ENCODE assay signal across 15 cellular contexts in genomic region chr14:31166271-31166561, GRCh38. TPM values are rescaled to one million over a fixed set of nuclear protein-coding genes. Genes with fewer than 3 reads are reported as not detected.
A peak's percentile ranks its signal among the peaks of the same experiment; 100 is the strongest.
DNase-seq lines count a peak whose midpoint lies in the region; ATAC-seq and TF ChIP-seq lines count a peak whose summit lies in the region.
"Had no signal": no experiment of that assay in that cellular context is flagged by ENCODE, and none has a peak within 500 bp of the region (broad histone marks: within the 10 kb centered on the region; RNA-seq: fewer than 3 reads in every experiment).

No MANE protein-coding gene starts in this region.

- H3K79me1 ChIP-seq in trophoblast cell (ENCODE audit: low read length) = no peaks in the 10 kb centered on the region

- no peaks in the 10 kb centered on the region for H3K27me3 Mint-ChIP-seq in Calu3 (ENCODE audit: unreplicated experiment)
- H3K27me3 Mint-ChIP-seq in activated T-cell treated with anti-CD3 and anti-CD28 coated beads, Interleukin-2, amount 50 U/mL, for 24 hours = no peaks in the 10 kb centered on the region
- H3K27me3 Mint-ChIP-seq: activated naive CD8-positive, alpha-beta T cell had no signal

- TF ChIP-seq EP300 in sigmoid colon (IDR thresholded peaks at IDR 0.05) = no peak

- no peak overlapping the region for H3K14ac ChIP-seq in trophoblast cell (ENCODE audit: low read length)

- no peak overlapping the region for H4K91ac ChIP-seq in trophoblast cell (ENCODE audit: low read depth, low read length)

- H3K9ac ChIP-seq in trophoblast cell (ENCODE audit: low read length) = no peak overlapping the region
- H3K9ac ChIP-seq: neural progenitor cell had no signal

- DNase-seq in Calu3 (no peak), left ventricle myocardium superior (no peak), sigmoid colon (no peak), trophoblast cell (no peak), NOMO-1 treated with dmso at 0.1 percent for 144 hours (lab: John Stamatoyannopoulos, UW; ENCODE audit: unreplicated experiment) (no peak)
- DNase-seq in activated T-cell treated with anti-CD3 and anti-CD28 coated beads, Interleukin-2, amount 50 U/mL, for 24 hours = no peak
- DNase-seq: dorsolateral prefrontal cortex; NCI-H1105 treated with DMSO at 0.1 percent for 48 hours; NCI-H524; stimulated activated CD8-positive, alpha-beta memory T cell treated with anti-CD3 and anti-CD28 coated beads, Interleukin-4, amount 100 ng/mL, for 48 hours had no signal

- H3K36me3 Mint-ChIP-seq in Calu3 (ENCODE audit: insufficient read depth, unreplicated experiment) = peaks cover 59% of the 10 kb centered on the region
- peaks cover 94% of the 10 kb centered on the region for H3K36me3 Mint-ChIP-seq in activated T-cell treated with anti-CD3 and anti-CD28 coated beads, Interleukin-2, amount 50 U/mL, for 24 hours (ENCODE audit: low read depth)

- peaks cover 0 to 41% (median 37%) of the 10 kb centered on the region in 4 donors for H3K4me1 ChIP-seq in sigmoid colon
- H3K4me1 ChIP-seq in trophoblast cell (ENCODE audit: control insufficient read depth in 1 of 2, insufficient read depth in 2 of 2, low read length in 2 of 2) = peaks cover 2% of the 10 kb centered on the region in 2 experiments
- H3K4me1 ChIP-seq: neural progenitor cell had no signal

- peaks cover 18% of the 10 kb centered on the region for H3K4me1 Mint-ChIP-seq in Calu3 (ENCODE audit: low read depth, unreplicated experiment)
- H3K4me1 Mint-ChIP-seq in activated T-cell treated with anti-CD3 and anti-CD28 coated beads, Interleukin-2, amount 50 U/mL, for 24 hours (ENCODE audit: low read depth) = no peaks in the 10 kb centered on the region
- H3K4me1 Mint-ChIP-seq: neural progenitor cell had no signal

- BruUV-seq in Calu3 (replicated peaks; lab: Mats Ljungman, UMichigan) = no TSS peak

- CTCF ChIA-PET in Calu3 (lab: Charles Lee) = no interaction called here

- no peak overlapping the region for H2BK12ac ChIP-seq in trophoblast cell (ENCODE audit: low read length)

- H3K36me3 ChIP-seq in sigmoid colon = peaks cover 3 to 75% (median 27%) of the 10 kb centered on the region in 4 donors
- H3K36me3 ChIP-seq in trophoblast cell (ENCODE audit: control insufficient read depth in 1 of 2, insufficient read depth in 2 of 2, low read length in 2 of 2) = peaks cover 19 to 25% of the 10 kb centered on the region in 2 experiments

- no peaks in the 10 kb centered on the region for H3K9me3 Mint-ChIP-seq in Calu3 (ENCODE audit: low read depth, unreplicated experiment)
- no peaks in the 10 kb centered on the region for H3K9me3 Mint-ChIP-seq in activated T-cell treated with anti-CD3 and anti-CD28 coated beads, Interleukin-2, amount 50 U/mL, for 24 hours
- H3K9me3 Mint-ChIP-seq: neural progenitor cell had no signal

- no peaks in the 10 kb centered on the region for H3K79me2 ChIP-seq in trophoblast cell (ENCODE audit: control insufficient read depth, insufficient read depth, low read length, poor library complexity)

- no peak for TF ChIP-seq CTCF in Calu3 (IDR thresholded peaks at IDR 0.05; ENCODE audit: unreplicated experiment)
- no peak for TF ChIP-seq CTCF in VCaP (conservative IDR thresholded peaks at IDR 0.05)
- no peak for TF ChIP-seq CTCF in sigmoid colon (IDR thresholded peaks at IDR 0.05)

- H2BK5ac ChIP-seq in trophoblast cell (ENCODE audit: low read depth, low read length, poor library complexity) = no peak overlapping the region

- H3K9me3 ChIP-seq in sigmoid colon = no peaks in the 10 kb centered on the region
- H3K9me3 ChIP-seq in trophoblast cell (ENCODE audit: insufficient read depth, low read depth, low read length) = peaks cover 2% of the 10 kb centered on the region
- H3K9me3 ChIP-seq: BLaER1 treated with 17β-estradiol and CSF1 and Interleukin-3, amounts not matched to agents 10 nM and 100 nM had no signal

- intact Hi-C loops in Calu3 (cut with micrococcal nuclease; ENCODE audit: unreplicated experiment) = no loop called here
- intact Hi-C loops in left ventricle myocardium superior (cut with micrococcal nuclease) = loop anchor here (10.0 kb wide), 1 partner anchor 61 kb away; no protein-coding TSS in a partner anchor
- intact Hi-C loops in sigmoid colon (cut with DNase I) = loop anchor here (10.0 kb wide), 1 partner anchor 189 kb away; no protein-coding TSS in a partner anchor

- H3K4me3 ChIP-seq in sigmoid colon = no peak overlapping the region
- H3K4me3 ChIP-seq in trophoblast cell (ENCODE audit: low read depth, low read length) = no peak overlapping the region
- H3K4me3 ChIP-seq: BLaER1 treated with 17β-estradiol and CSF1 and Interleukin-3, amounts not matched to agents 10 nM and 100 nM; dorsolateral prefrontal cortex; neural progenitor cell had no signal

- no peak overlapping the region for H2BK120ac ChIP-seq in trophoblast cell (ENCODE audit: insufficient read depth, low read length, poor library complexity)

- H3K4me3 Mint-ChIP-seq in Calu3 (ENCODE audit: low read depth, unreplicated experiment) = peak overlapping the region; percentile 9
- H3K4me3 Mint-ChIP-seq in activated T-cell treated with anti-CD3 and anti-CD28 coated beads, Interleukin-2, amount 50 U/mL, for 24 hours = no peak overlapping the region
- H3K4me3 Mint-ChIP-seq: activated naive CD8-positive, alpha-beta T cell; neural progenitor cell had no signal

- H3K27ac Mint-ChIP-seq in Calu3 (ENCODE audit: unreplicated experiment) = peak overlapping the region; percentile 40
- no peak overlapping the region for H3K27ac Mint-ChIP-seq in activated T-cell treated with anti-CD3 and anti-CD28 coated beads, Interleukin-2, amount 50 U/mL, for 24 hours
- H3K27ac Mint-ChIP-seq: activated naive CD8-positive, alpha-beta T cell; neural progenitor cell had no signal

- 84 to 92% methylated on average over 3 of the region's 3 CpGs for WGBS in sigmoid colon, 2 donors
- no CpG with 5 or more reads among the region's 3 CpGs for WGBS in trophoblast cell (ENCODE audit: extremely low coverage, insufficient coverage, insufficient read length)

- no peak overlapping the region for H3K23ac ChIP-seq in trophoblast cell (ENCODE audit: low read length)

- no peaks in the 10 kb centered on the region for H3K27me3 ChIP-seq in sigmoid colon
- no peaks in the 10 kb centered on the region for H3K27me3 ChIP-seq in trophoblast cell (ENCODE audit: insufficient read depth, low read length)
- H3K27me3 ChIP-seq: BLaER1 treated with 17β-estradiol and CSF1 and Interleukin-3, amounts not matched to agents 10 nM and 100 nM; dorsolateral prefrontal cortex; neural progenitor cell had no signal

- H4K8ac ChIP-seq in trophoblast cell (ENCODE audit: low read depth, low read length) = no peak overlapping the region

- no peak overlapping the region for H4K12ac ChIP-seq in trophoblast cell (ENCODE audit: low read depth, low read length)

- H3K18ac ChIP-seq in trophoblast cell (ENCODE audit: low read length) = no peak overlapping the region

- ATAC-seq in left ventricle myocardium superior (peak; percentile 24), GM19351 (IDR thresholded peaks at IDR 0.05; ENCODE audit: unreplicated experiment) (no peak)

- H3K4me2 ChIP-seq in trophoblast cell (ENCODE audit: low read length) = no peak overlapping the region
- H3K4me2 ChIP-seq: BLaER1 treated with 17β-estradiol and CSF1 and Interleukin-3, amounts not matched to agents 10 nM and 100 nM; neural progenitor cell had no signal

- H3K4ac ChIP-seq in trophoblast cell (ENCODE audit: low read depth, low read length) = no peak overlapping the region

- H2AK5ac ChIP-seq in trophoblast cell (ENCODE audit: low read length) = no peak overlapping the region

- no peak overlapping the region for H2AFZ ChIP-seq in trophoblast cell (ENCODE audit: insufficient read depth, low read length, poor library complexity)
- H2AFZ ChIP-seq: neural progenitor cell had no signal

- peak overlapping the region; percentile 84; the same call in 1 of the 2 replicates for H3K27ac ChIP-seq in VCaP
- H3K27ac ChIP-seq in sigmoid colon = peak overlapping the region; percentile 73 to 82 (median 78)
- no peak overlapping the region for H3K27ac ChIP-seq in trophoblast cell (ENCODE audit: low read depth, low read length)
- H3K27ac ChIP-seq: neural progenitor cell had no signal

- no peak for TF ChIP-seq POLR2A in sigmoid colon (IDR thresholded peaks at IDR 0.05)

RNA-seq across cellular contexts. Expression of gene HECTD1, which starts 41.4 kb away (rescaled TPM):
- total RNA-seq in Calu3 (2022) = 98.6 and 105 TPM in 2 replicates
- total RNA-seq in left ventricle myocardium superior = 159 TPM
- 100 to 1,000 TPM; 152 to 186 (median 174) TPM for total RNA-seq in sigmoid colon
- 10 to 100 TPM; 30.0 to 46.7 (median 40.5) TPM for polyA plus RNA-seq in sigmoid colon
- 91.2 and 91.6 TPM in 2 replicates for polyA plus RNA-seq in trophoblast cell (2013)
